ENCODE assay signal across 12 cellular contexts in the genomic region with DNA sequence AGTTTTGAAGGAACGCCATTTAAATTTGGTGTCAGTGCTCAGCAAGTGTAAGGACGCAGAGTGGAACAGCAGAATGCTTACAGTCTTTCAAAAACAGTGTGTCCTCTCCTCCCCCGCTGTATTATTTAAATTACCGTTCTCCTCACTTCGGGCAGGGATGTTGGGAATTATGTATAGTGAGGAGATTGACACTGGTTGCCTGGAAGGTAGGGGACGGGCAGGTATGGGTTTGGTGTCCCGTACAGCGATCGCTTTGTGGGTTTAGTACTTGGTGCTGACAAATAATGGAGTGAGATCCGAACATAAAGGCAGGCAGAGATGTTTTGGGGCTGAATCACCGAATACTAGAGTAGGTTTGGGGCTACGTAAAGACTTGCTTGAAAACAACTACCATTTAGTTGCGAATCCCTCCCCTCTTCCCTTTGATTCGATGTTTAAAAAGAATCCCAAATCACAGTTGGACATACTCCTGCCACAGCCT. TPM values are rescaled to one million over a fixed set of nuclear protein-coding genes. Genes with fewer than 3 reads are reported as not detected.
DNase-seq lines count a peak whose midpoint lies in the region; ATAC-seq and TF ChIP-seq lines count a peak whose summit lies in the region.
"Had no signal": no experiment of that assay in that cellular context is flagged by ENCODE, and none has a peak within 500 bp of the region (broad histone marks: within the 10 kb centered on the region; RNA-seq: fewer than 3 reads in every experiment).

No MANE protein-coding gene starts in this region.

- peaks cover 38% of the 10 kb centered on the region for H3K4me1 Mint-ChIP-seq in activated T-cell treated with anti-CD3 and anti-CD28 coated beads, Interleukin-2, amount 50 U/mL, for 4 hours (ENCODE audit: low read depth)
- H3K4me1 Mint-ChIP-seq in activated B cell treated with CpG ODN at 0.5 μM for 24 hours: peaks cover 41% of the 10 kb centered on the region

- CTCF ChIA-PET in activated B cell treated with CpG ODN at 0.5 μM for 24 hours (lab: Charles Lee): interaction anchor here (1.2 kb wide), 1 partner anchor 693 kb away, joined by 3 read pairs; no protein-coding TSS in a partner anchor

- H3K4me1 ChIP-seq in stomach smooth muscle (ENCODE audit: control insufficient read depth, insufficient read depth, low read length) (peaks cover 53% of the 10 kb centered on the region), BE2C (no peaks in the 10 kb centered on the region)

- H3K4me3 ChIP-seq in stomach smooth muscle (ENCODE audit: low read length in 2 of 2): peak overlapping the region; percentile 81 to 89
- H3K4me3 ChIP-seq in BE2C (ENCODE audit: low read depth, low read length): no peak overlapping the region
- H3K4me3 ChIP-seq: GM12878 had no signal

- peaks cover 69% of the 10 kb centered on the region for H3K27me3 Mint-ChIP-seq in activated T-cell treated with anti-CD3 and anti-CD28 coated beads, Interleukin-2, amount 50 U/mL, for 4 hours (ENCODE audit: low read depth)
- peaks cover 54% of the 10 kb centered on the region for H3K27me3 Mint-ChIP-seq in activated B cell treated with CpG ODN at 0.5 μM for 24 hours

- no peak for ATAC-seq in activated T-cell treated with anti-CD3 and anti-CD28 coated beads, Interleukin-2, amount 50 U/mL, for 4 hours
- ATAC-seq in activated B cell treated with CpG ODN at 0.5 μM for 24 hours (ENCODE audit: low read depth) (no peak), GM21528 (IDR thresholded peaks at IDR 0.05; ENCODE audit: low FRiP score, unreplicated experiment) (no peak)

- peak overlapping the region; percentile 75 for H3K27ac ChIP-seq in stomach smooth muscle (ENCODE audit: low read length)
- H3K27ac ChIP-seq: right lobe of liver had no signal

- intact Hi-C loops in activated B cell treated with CpG ODN at 0.5 μM for 24 hours (cut with micrococcal nuclease): loop anchor here (1.0 to 5.0 kb wide), 3 partner anchors 62 to 81 kb away; a partner anchor contains a TSS

- DNase-seq in activated T-cell treated with anti-CD3 and anti-CD28 coated beads, Interleukin-2, amount 50 U/mL, for 4 hours: no peak
- DNase-seq in activated T-cell treated with anti-CD3 and anti-CD28 coated beads, Interleukin-2, amount 50 U/mL, for 48 hours: no peak
- DNase-seq in activated B cell treated with CpG ODN at 0.5 μM for 24 hours: no peak
- DNase-seq in islet precursor cell: peak; percentile 51
- DNase-seq in BE2C: no peak
- DNase-seq in mesenteric fat pad (ENCODE audit: low spot score): no peak
- DNase-seq: activated effector memory CD4-positive, alpha-beta T cell treated with anti-CD3 and anti-CD28 coated beads, Interleukin-2, amount 50 U/mL, for 16 hours; effector memory CD4-positive, alpha-beta T cell; right lobe of liver had no signal

- H3K9me3 Mint-ChIP-seq in activated T-cell treated with anti-CD3 and anti-CD28 coated beads, Interleukin-2, amount 50 U/mL, for 4 hours: peaks cover 11% of the 10 kb centered on the region
- H3K9me3 Mint-ChIP-seq in activated B cell treated with CpG ODN at 0.5 μM for 24 hours: peaks cover 6% of the 10 kb centered on the region

- POLR2A ChIA-PET in activated B cell treated with CpG ODN at 0.5 μM for 24 hours (lab: Charles Lee): no interaction called here

- H3K4me3 Mint-ChIP-seq in activated T-cell treated with anti-CD3 and anti-CD28 coated beads, Interleukin-2, amount 50 U/mL, for 4 hours: peak overlapping the region; percentile 80
- H3K4me3 Mint-ChIP-seq in activated B cell treated with CpG ODN at 0.5 μM for 24 hours: peak overlapping the region; percentile 84

- no peak for TF ChIP-seq CTCF in activated B cell treated with CpG ODN at 0.5 μM for 24 hours (IDR thresholded peaks at IDR 0.05)
- TF ChIP-seq CTCF in BE2C (IDR thresholded peaks at IDR 0.05; ENCODE audit: low read depth, low read length): no peak

- no peak overlapping the region for H3K27ac Mint-ChIP-seq in activated B cell treated with CpG ODN at 0.5 μM for 24 hours

- no peaks in the 10 kb centered on the region for H3K36me3 ChIP-seq in stomach smooth muscle (ENCODE audit: control insufficient read depth in 2 of 2, insufficient read depth in 2 of 2, low read length in 2 of 2)
- no peaks in the 10 kb centered on the region for H3K36me3 ChIP-seq in BE2C
- H3K36me3 ChIP-seq: right lobe of liver had no signal

- H3K9me3 ChIP-seq in stomach smooth muscle (ENCODE audit: control insufficient read depth in 2 of 2, low read length in 2 of 2): no peaks in the 10 kb centered on the region
- no peaks in the 10 kb centered on the region; the same call in 1 of the 2 replicates for H3K9me3 ChIP-seq in BE2C
- H3K9me3 ChIP-seq: right lobe of liver had no signal

- H3K9ac ChIP-seq in stomach smooth muscle (ENCODE audit: low read length in 2 of 2): peak overlapping the region; percentile 79 to 90

- H3K27me3 ChIP-seq in stomach smooth muscle (ENCODE audit: control insufficient read depth in 1 of 2, insufficient read depth in 2 of 2, low read length in 2 of 2) (peaks cover 0 to 15% of the 10 kb centered on the region in 2 donors), BE2C (peaks cover 92% of the 10 kb centered on the region)

- H3K36me3 Mint-ChIP-seq in activated T-cell treated with anti-CD3 and anti-CD28 coated beads, Interleukin-2, amount 50 U/mL, for 4 hours (ENCODE audit: insufficient read depth): no peaks in the 10 kb centered on the region
- no peaks in the 10 kb centered on the region for H3K36me3 Mint-ChIP-seq in activated B cell treated with CpG ODN at 0.5 μM for 24 hours (ENCODE audit: low read depth)

RNA-seq across cellular contexts. Expression of a gene that starts 2.1 kb away (rescaled TPM):
- total RNA-seq in activated T-cell treated with anti-CD3 and anti-CD28 coated beads, Interleukin-2, amount 50 U/mL, for 4 hours: not detected
- total RNA-seq in activated B cell treated with CpG ODN at 0.5 μM for 24 hours (not detected in 2 replicates), mesenteric fat pad (1.3 TPM)
- polyA plus RNA-seq in BE2C (2012; ENCODE audit: insufficient read depth, insufficient read length, low read depth): not detected
- total RNA-seq: GM12878, right lobe of liver had no signal
- polyA plus RNA-seq: GM12878 had no signal
